ENCODE assay signal across 32 cellular contexts in genomic region chr18:10055125-10055750, GRCh38.
A peak's percentile ranks its signal among the peaks of the same experiment; 100 is the strongest.
DNase-seq lines count a peak whose midpoint lies in the region; ATAC-seq and TF ChIP-seq lines count a peak whose summit lies in the region.
"Had no signal": no experiment of that assay in that cellular context is flagged by ENCODE, and none has a peak within 500 bp of the region (broad histone marks: within the 10 kb centered on the region; RNA-seq: fewer than 3 reads in every experiment).

No MANE protein-coding gene starts in this region.

- no peak overlapping the region for H3K4me3 Mint-ChIP-seq in WTC11
- H3K4me3 Mint-ChIP-seq: naive B cell; stimulated activated effector memory CD8-positive, alpha-beta T cell treated with anti-CD3 and anti-CD28 coated beads, Interleukin-12 subunit alpha, Interleukin-12 subunit beta, amount 100 ng/mL, for 72 hours had no signal

- peaks cover 6% of the 10 kb centered on the region for H3K4me1 ChIP-seq in mesenchymal stem cell (ENCODE audit: control insufficient read depth, insufficient read depth, low read depth, low read length)
- H3K4me1 ChIP-seq in OCI-LY7 (ENCODE audit: insufficient read depth, low read length, poor library complexity, severe bottlenecking): no peaks in the 10 kb centered on the region
- no peaks in the 10 kb centered on the region for H3K4me1 ChIP-seq in Karpas-422 (ENCODE audit: low read length)
- H3K4me1 ChIP-seq: psoas muscle had no signal

- H3K14ac ChIP-seq in mesenchymal stem cell (ENCODE audit: low read length in 2 of 2): peak overlapping the region in 1 of 2 experiments; percentile 5

- H3K36me3 Mint-ChIP-seq in WTC11: no peaks in the 10 kb centered on the region
- H3K36me3 Mint-ChIP-seq: activated naive CD4-positive, alpha-beta T cell treated with anti-CD3 and anti-CD28 coated beads, Interleukin-2, amount 50 U/mL, for 72 hours; naive B cell; stimulated activated effector memory CD8-positive, alpha-beta T cell treated with anti-CD3 and anti-CD28 coated beads, Interleukin-12 subunit alpha, Interleukin-12 subunit beta, amount 100 ng/mL, for 72 hours had no signal

- no peaks in the 10 kb centered on the region for H3K79me2 ChIP-seq in OCI-LY7 (ENCODE audit: insufficient read depth, low read depth, low read length)
- H3K79me2 ChIP-seq in Karpas-422 (ENCODE audit: low read length): no peaks in the 10 kb centered on the region

- peak overlapping the region; percentile 59 for H4K8ac ChIP-seq in mesenchymal stem cell (ENCODE audit: low read length)

- no peak for TF ChIP-seq CTCF in RWPE1 (conservative IDR thresholded peaks at IDR 0.05; ENCODE audit: low read depth)
- TF ChIP-seq CTCF in WTC11 (IDR thresholded peaks at IDR 0.05): no peak
- TF ChIP-seq CTCF in OCI-LY7 (conservative IDR thresholded peaks at IDR 0.05; ENCODE audit: low read length): no peak

- no peaks in the 10 kb centered on the region for H3K27me3 Mint-ChIP-seq in WTC11 (ENCODE audit: low read depth)

- no peak overlapping the region for H3K23ac ChIP-seq in mesenchymal stem cell (ENCODE audit: low read length in 2 of 2)

- no peaks in the 10 kb centered on the region for H4K20me1 ChIP-seq in OCI-LY7 (ENCODE audit: insufficient read depth, low read length)
- no peaks in the 10 kb centered on the region for H4K20me1 ChIP-seq in Karpas-422 (ENCODE audit: insufficient read depth, low read depth, low read length)

- H3K9me3 Mint-ChIP-seq in WTC11: no peaks in the 10 kb centered on the region
- H3K9me3 Mint-ChIP-seq: activated naive CD4-positive, alpha-beta T cell treated with anti-CD3 and anti-CD28 coated beads, Interleukin-2, amount 50 U/mL, for 72 hours; naive B cell; stimulated activated effector memory CD8-positive, alpha-beta T cell treated with anti-CD3 and anti-CD28 coated beads, Interleukin-12 subunit alpha, Interleukin-12 subunit beta, amount 100 ng/mL, for 72 hours had no signal

- no peaks in the 10 kb centered on the region for H3K9me2 ChIP-seq in OCI-LY7 (ENCODE audit: insufficient read depth, low read length)
- H3K9me2 ChIP-seq in Karpas-422 (replicated peaks; ENCODE audit: insufficient read depth, low read length): no peaks in the 10 kb centered on the region

- H3K9me3 ChIP-seq in mesenchymal stem cell (ENCODE audit: control insufficient read depth, low read length) (no peaks in the 10 kb centered on the region), OCI-LY7 (ENCODE audit: low read length) (no peaks in the 10 kb centered on the region), Karpas-422 (ENCODE audit: low read length) (no peaks in the 10 kb centered on the region)
- H3K9me3 ChIP-seq: breast epithelium, left lung, psoas muscle, transverse colon had no signal

- H3K18ac ChIP-seq in mesenchymal stem cell (ENCODE audit: low read depth in 1 of 2, low read length in 2 of 2): peak overlapping the region; percentile 56 to 62

- no TSS peak for BruUV-seq in OCI-LY7 (replicated peaks; lab: Mats Ljungman, UMichigan)

- peak overlapping the region; percentile 96 to 99 for H2BK12ac ChIP-seq in mesenchymal stem cell (ENCODE audit: low read length in 2 of 2)

- no peak overlapping the region for H3K27ac Mint-ChIP-seq in WTC11
- H3K27ac Mint-ChIP-seq: activated naive CD4-positive, alpha-beta T cell treated with anti-CD3 and anti-CD28 coated beads, Interleukin-2, amount 50 U/mL, for 72 hours; naive B cell; stimulated activated effector memory CD8-positive, alpha-beta T cell treated with anti-CD3 and anti-CD28 coated beads, Interleukin-12 subunit alpha, Interleukin-12 subunit beta, amount 100 ng/mL, for 72 hours had no signal

- H3K4me3 ChIP-seq in mesenchymal stem cell (ENCODE audit: insufficient read depth in 1 of 2, low read depth in 1 of 2, low read length in 2 of 2) (no peak overlapping the region), OCI-LY7 (ENCODE audit: low read depth, low read length, poor library complexity, severe bottlenecking) (no peak overlapping the region), Karpas-422 (ENCODE audit: low read length) (no peak overlapping the region)
- H3K4me3 ChIP-seq: breast epithelium, left lung, psoas muscle, transverse colon had no signal

- CTCF ChIA-PET in RWPE1 (lab: Yijun Ruan, JAX): no interaction called here
- CTCF ChIA-PET in WTC11 (lab: Charles Lee): no interaction called here
- CTCF ChIA-PET in OCI-LY7 (lab: Charles Lee; ENCODE audit: unreplicated experiment): no interaction called here

- peaks cover 6% of the 10 kb centered on the region for H3K4me1 Mint-ChIP-seq in WTC11
- H3K4me1 Mint-ChIP-seq: stimulated activated effector memory CD8-positive, alpha-beta T cell treated with anti-CD3 and anti-CD28 coated beads, Interleukin-12 subunit alpha, Interleukin-12 subunit beta, amount 100 ng/mL, for 72 hours had no signal

- peak overlapping the region; percentile 15 to 66 for H3K4ac ChIP-seq in mesenchymal stem cell (ENCODE audit: low read depth in 1 of 2, low read length in 2 of 2)

- H2BK5ac ChIP-seq in mesenchymal stem cell (ENCODE audit: low read depth, low read length, poor library complexity, severe bottlenecking): no peak overlapping the region

- DNase-seq in SIG-M5 treated with dmso at 0.1 percent for 504 hours (lab: John Stamatoyannopoulos, UW; ENCODE audit: unreplicated experiment): peak; percentile 18
- no peak for DNase-seq in SIG-M5 (lab: John Stamatoyannopoulos, UW)
- DNase-seq in dermis blood vessel endothelial cell: peak; percentile 73
- no peak for DNase-seq in mesenchymal stem cell
- no peak for DNase-seq in RWPE1 (ENCODE audit: low spot score)
- DNase-seq in WTC11 (ENCODE audit: low spot score): no peak
- no peak for DNase-seq in OCI-LY7 (ENCODE audit: low spot score)
- no peak for DNase-seq in Karpas-422
- DNase-seq: activated CD4-positive, alpha-beta T cell treated with anti-CD3 and anti-CD28 coated beads for 48 hours; activated T-cell treated with anti-CD3 and anti-CD28 coated beads for 4 hours; anterior cingulate cortex; DND-41; effector CD4-positive, alpha-beta T cell; GF-D8; head of caudate nucleus; left lung; midbrain; naive B cell; NCI-H1417 treated with DMSO at 0.1 percent for 48 hours; NCI-H2081; NCI-H2227 treated with DMSO at 0.1 percent for 48 hours; NCI-H526; psoas muscle; SHP77 treated with DMSO at 0.1 percent for 48 hours; SW 1271; transverse colon had no signal

- no peak overlapping the region for H3K4me2 ChIP-seq in mesenchymal stem cell (ENCODE audit: low read length, poor library complexity, severe bottlenecking)
- H3K4me2 ChIP-seq in OCI-LY7 (ENCODE audit: low read length): no peak overlapping the region
- no peak overlapping the region for H3K4me2 ChIP-seq in Karpas-422 (ENCODE audit: low read depth, low read length, poor library complexity, severe bottlenecking)

- H2AFZ ChIP-seq in mesenchymal stem cell (ENCODE audit: low read depth, low read length) (no peak overlapping the region), OCI-LY7 (ENCODE audit: low read length) (no peak overlapping the region), Karpas-422 (ENCODE audit: low read length) (no peak overlapping the region)

- H2BK15ac ChIP-seq in mesenchymal stem cell (ENCODE audit: low read depth, poor library complexity, severe bottlenecking): no peak overlapping the region

- H3K27ac ChIP-seq in mesenchymal stem cell (ENCODE audit: low read length, poor library complexity, severe bottlenecking) (no peak overlapping the region), RWPE1 (no peak overlapping the region), OCI-LY7 (ENCODE audit: low read depth, low read length, poor library complexity, severe bottlenecking) (no peak overlapping the region), Karpas-422 (ENCODE audit: low read length) (no peak overlapping the region)
- H3K27ac ChIP-seq: breast epithelium, epithelial cell of prostate, psoas muscle, transverse colon, VCaP had no signal

- 77% methylated on average over 10 of the region's 10 CpGs for WGBS in mesenchymal stem cell

- POLR2A ChIA-PET in RWPE1 (lab: Yijun Ruan, JAX; ENCODE audit: low non-redundant PET): no interaction called here
- POLR2A ChIA-PET in WTC11 (lab: Charles Lee): no interaction called here
- POLR2A ChIA-PET in OCI-LY7 (lab: Charles Lee): no interaction called here

- H3K9ac ChIP-seq in mesenchymal stem cell (ENCODE audit: low read length) (no peak overlapping the region), Karpas-422 (ENCODE audit: low read length) (no peak overlapping the region)

- no peaks in the 10 kb centered on the region for H3K27me3 ChIP-seq in mesenchymal stem cell (ENCODE audit: control insufficient read depth in 1 of 2, insufficient read depth in 1 of 2, low read length in 2 of 2)
- no peaks in the 10 kb centered on the region for H3K27me3 ChIP-seq in Karpas-422 (ENCODE audit: low read length)
- H3K27me3 ChIP-seq: breast epithelium, left lung, transverse colon had no signal

- H2BK120ac ChIP-seq in mesenchymal stem cell (ENCODE audit: low read depth, low read length): no peak overlapping the region

- peak overlapping the region; percentile 89 for H4K91ac ChIP-seq in mesenchymal stem cell (ENCODE audit: low read length)

- H3K36me3 ChIP-seq in mesenchymal stem cell (ENCODE audit: control insufficient read depth in 1 of 2, insufficient read depth in 2 of 2, low read depth in 1 of 2, low read length in 2 of 2) (no peaks in the 10 kb centered on the region), OCI-LY7 (ENCODE audit: insufficient read depth, low read length) (no peaks in the 10 kb centered on the region), Karpas-422 (ENCODE audit: insufficient read depth, low read length) (no peaks in the 10 kb centered on the region)
- H3K36me3 ChIP-seq: breast epithelium, left lung, transverse colon had no signal

- ATAC-seq in WTC11: no peak
- ATAC-seq: activated naive CD4-positive, alpha-beta T cell treated with anti-CD3 and anti-CD28 coated beads, Interleukin-2, amount 50 U/mL, for 72 hours; left lung; Panc1; psoas muscle; stimulated activated effector memory CD8-positive, alpha-beta T cell treated with anti-CD3 and anti-CD28 coated beads, Interleukin-12 subunit alpha, Interleukin-12 subunit beta, amount 100 ng/mL, for 72 hours had no signal

- no peak overlapping the region for H2AK5ac ChIP-seq in mesenchymal stem cell (ENCODE audit: low read length, severe bottlenecking)

- no peaks in the 10 kb centered on the region for H3K79me1 ChIP-seq in mesenchymal stem cell (replicated peaks; ENCODE audit: low read length, poor library complexity, severe bottlenecking)

- intact Hi-C loops in OCI-LY7 (cut with micrococcal nuclease; ENCODE audit: unreplicated experiment): no loop called here

TF ChIP-seq in WTC11, 78 proteins besides CTCF, POLR2A, EP300 and RAD21 (continues in another document):
- no peak for TF ChIP-seq GABPB1 (CRISPR knock-in tag; IDR thresholded peaks at IDR 0.05)
- TF ChIP-seq TEAD4 (CRISPR knock-in tag; IDR thresholded peaks at IDR 0.05): no peak
- no peak for TF ChIP-seq CBFB (CRISPR knock-in tag; IDR thresholded peaks at IDR 0.05; ENCODE audit: low read depth)
- TF ChIP-seq RORB (CRISPR knock-in tag; IDR thresholded peaks at IDR 0.05): no peak
- no peak for TF ChIP-seq FOXJ3 (CRISPR knock-in tag; IDR thresholded peaks at IDR 0.05; ENCODE audit: borderline replicate concordance)

Comparison
In these comparisons a context has a peak if more than half of its experiments do, and no peak if none do; other contexts are left out.
1. DNase-seq: peak in SIG-M5 treated with dmso at 0.1 percent for 504 hours (single experiment) and dermis blood vessel endothelial cell (single experiment); none in SIG-M5 (single experiment), mesenchymal stem cell (single experiment), RWPE1 (single experiment), WTC11 (single experiment), OCI-LY7 (single experiment) and Karpas-422 (single experiment).